Comparison of ENCODE assay signal across 14 cellular contexts in genomic region chr7:151566897-151567320, GRCh38. TPM values are rescaled to one million over a fixed set of nuclear protein-coding genes. Genes with fewer than 3 reads are reported as not detected.
A peak's percentile ranks its signal among the peaks of the same experiment; 100 is the strongest.
DNase-seq lines count a peak whose midpoint lies in the region; ATAC-seq and TF ChIP-seq lines count a peak whose summit lies in the region.
"Had no signal": no experiment of that assay in that cellular context is flagged by ENCODE, and none has a peak within 500 bp of the region (broad histone marks: within the 10 kb centered on the region; RNA-seq: fewer than 3 reads in every experiment).

No MANE protein-coding gene starts in this region.

- H3K36me3 ChIP-seq in IMR-90 (ENCODE audit: control insufficient read depth, insufficient read depth, low read length) = peaks cover 14% of the 10 kb centered on the region
- peaks cover 34 to 36% of the 10 kb centered on the region in 2 donors for H3K36me3 ChIP-seq in ascending aorta
- peaks cover 3% of the 10 kb centered on the region for H3K36me3 ChIP-seq in thymus (ENCODE audit: control insufficient read depth, insufficient read depth)
- H3K36me3 ChIP-seq in colonic mucosa = no peaks in the 10 kb centered on the region

- H4K8ac ChIP-seq in IMR-90 (ENCODE audit: low read depth in 2 of 2, low read length in 2 of 2) = no peak overlapping the region

- no peak overlapping the region for H3K56ac ChIP-seq in IMR-90 (ENCODE audit: extremely low read depth, insufficient read depth, low read length)

- intact Hi-C loops in IMR-90 (cut with micrococcal nuclease) = no loop called here
- intact Hi-C loops in ascending aorta (cut with DNase I) = no loop called here
- intact Hi-C loops in right cardiac atrium (cut with DNase I) = loop anchor here in 1 of 4 donors (10.0 kb wide), 1 partner anchor 188 kb away; no protein-coding TSS in a partner anchor
- intact Hi-C loops in colonic mucosa (cut with DNase I) = no loop called here

- no TSS peak for BruUV-seq in IMR-90 (replicated peaks; lab: Mats Ljungman, UMichigan)

- no peak overlapping the region; the same call in 1 of the 2 replicates for H2AK5ac ChIP-seq in IMR-90 (ENCODE audit: low read depth, low read length)

- H3K79me1 ChIP-seq in IMR-90 (ENCODE audit: low read depth in 1 of 2, low read length in 2 of 2) = peaks cover 0 to 6% of the 10 kb centered on the region in 2 experiments; a peak in 2 of 4 replicates

- no peak overlapping the region for H4K5ac ChIP-seq in IMR-90 (ENCODE audit: low read depth, low read length)

- CTCF ChIA-PET in IMR-90 (lab: Yijun Ruan, JAX) = no interaction called here
- CTCF ChIA-PET in T-cell (lab: Charles Lee) = no interaction called here

- H2BK120ac ChIP-seq in IMR-90 (ENCODE audit: low read depth, low read length) = no peak overlapping the region

- H3K9me3 Mint-ChIP-seq in T-cell = no peaks in the 10 kb centered on the region
- H3K9me3 Mint-ChIP-seq: immature natural killer cell; stimulated activated memory B cell treated with anti-CD40 and anti-IgM and Interleukin-4, amounts not matched to agents 10 μg/mL and 1 μg/mL and 100 μg/mL, for 72 hours had no signal

- ATAC-seq in IMR-90 (ENCODE audit: low read depth) (peak; percentile 74), right cardiac atrium (peak; percentile 64 to 67), T-cell (replicated peaks in 1 of 4) (no peak)
- ATAC-seq: stimulated activated memory B cell treated with anti-CD40 and anti-IgM and Interleukin-4, amounts not matched to agents 10 μg/mL and 1 μg/mL and 100 μg/mL, for 72 hours had no signal

- TF ChIP-seq CTCF in IMR-90 (conservative IDR thresholded peaks at IDR 0.05; ENCODE audit: low read depth, low read length) (no peak), ascending aorta (IDR thresholded peaks at IDR 0.05) (no peak), colonic mucosa (IDR thresholded peaks at IDR 0.05) (no peak)

- no peak overlapping the region for H3K4ac ChIP-seq in IMR-90 (ENCODE audit: low read depth, low read length)

- no peak overlapping the region for H3K4me2 ChIP-seq in IMR-90 (ENCODE audit: low read depth, low read length)

- no peak overlapping the region for H3K23ac ChIP-seq in IMR-90 (ENCODE audit: low read depth, low read length)

- in situ Hi-C loops in IMR-90 (cut with MboI; ENCODE audit: low sequenced_read_pairs) = no loop called here

- no peak overlapping the region for H2BK5ac ChIP-seq in IMR-90 (ENCODE audit: low read depth, low read length, poor library complexity, severe bottlenecking)

- H3K9ac ChIP-seq in IMR-90 (ENCODE audit: low read depth, low read length) (no peak overlapping the region), colonic mucosa (ENCODE audit: low read depth in 2 of 2, low read length in 2 of 2) (no peak overlapping the region)

- dilution Hi-C loops in IMR-90 (cut with HindIII; ENCODE audit: low sequenced_read_pairs, unreplicated experiment) = no loop called here

- H3K27me3 ChIP-seq in IMR-90 (ENCODE audit: control insufficient read depth, insufficient read depth, low read length) = no peaks in the 10 kb centered on the region
- H3K27me3 ChIP-seq in ascending aorta = no peaks in the 10 kb centered on the region
- no peaks in the 10 kb centered on the region for H3K27me3 ChIP-seq in right cardiac atrium (ENCODE audit: control insufficient read depth, insufficient read depth)
- H3K27me3 ChIP-seq in thymus (ENCODE audit: control insufficient read depth, insufficient read depth) = no peaks in the 10 kb centered on the region
- no peaks in the 10 kb centered on the region for H3K27me3 ChIP-seq in colonic mucosa
- H3K27me3 ChIP-seq: SJSA1 had no signal

- no peak overlapping the region for H3K18ac ChIP-seq in IMR-90 (ENCODE audit: low read depth, low read length)

- no peak for TF ChIP-seq POLR2A in IMR-90 (IDR thresholded peaks at IDR 0.05; ENCODE audit: low read depth, low read length)

- H2BK20ac ChIP-seq in IMR-90 (ENCODE audit: low read depth, low read length) = no peak overlapping the region

- H3K9me3 ChIP-seq in IMR-90 (ENCODE audit: control insufficient read depth, insufficient read depth, low read length) (no peaks in the 10 kb centered on the region), ascending aorta (no peaks in the 10 kb centered on the region), right cardiac atrium (ENCODE audit: control insufficient read depth, low read length) (no peaks in the 10 kb centered on the region), thymus (ENCODE audit: control insufficient read depth) (no peaks in the 10 kb centered on the region), colonic mucosa (no peaks in the 10 kb centered on the region)
- H3K9me3 ChIP-seq: SJSA1 had no signal

- peaks cover 3% of the 10 kb centered on the region; the same call in 1 of the 2 replicates for H3K9me1 ChIP-seq in IMR-90 (ENCODE audit: insufficient read depth, low read length)

- no peaks in the 10 kb centered on the region for H4K20me1 ChIP-seq in IMR-90 (ENCODE audit: insufficient read depth, low read length)

- no peak overlapping the region for H2AK9ac ChIP-seq in IMR-90 (replicated peaks; ENCODE audit: low read depth, low read length, poor library complexity)

- no peaks in the 10 kb centered on the region for H3K4me1 Mint-ChIP-seq in T-cell
- H3K4me1 Mint-ChIP-seq: immature natural killer cell; stimulated activated memory B cell treated with anti-CD40 and anti-IgM and Interleukin-4, amounts not matched to agents 10 μg/mL and 1 μg/mL and 100 μg/mL, for 72 hours had no signal

- no peak overlapping the region for H3K4me3 Mint-ChIP-seq in T-cell
- H3K4me3 Mint-ChIP-seq: immature natural killer cell; stimulated activated memory B cell treated with anti-CD40 and anti-IgM and Interleukin-4, amounts not matched to agents 10 μg/mL and 1 μg/mL and 100 μg/mL, for 72 hours had no signal

- no peak overlapping the region for H3K27ac Mint-ChIP-seq in T-cell
- H3K27ac Mint-ChIP-seq: immature natural killer cell; stimulated activated memory B cell treated with anti-CD40 and anti-IgM and Interleukin-4, amounts not matched to agents 10 μg/mL and 1 μg/mL and 100 μg/mL, for 72 hours had no signal

- H2AFZ ChIP-seq in IMR-90 (replicated peaks; ENCODE audit: low read length, poor library complexity) = no peak overlapping the region

- no peak overlapping the region for H2BK15ac ChIP-seq in IMR-90 (ENCODE audit: low read depth, low read length)

- TF ChIP-seq RAD21 in IMR-90 (IDR thresholded peaks at IDR 0.05; ENCODE audit: low read length) = no peak

- no peak overlapping the region for H3K4me3 ChIP-seq in IMR-90 (ENCODE audit: insufficient read depth, low read depth, low read length)
- H3K4me3 ChIP-seq in ascending aorta = no peak overlapping the region
- no peak overlapping the region for H3K4me3 ChIP-seq in right cardiac atrium (ENCODE audit: low read length)
- H3K4me3 ChIP-seq in thymus (ENCODE audit: low read length) = no peak overlapping the region
- H3K4me3 ChIP-seq in colonic mucosa = no peak overlapping the region
- H3K4me3 ChIP-seq: coronary artery, SJSA1 had no signal

- no peak overlapping the region for H3K14ac ChIP-seq in IMR-90 (replicated peaks; ENCODE audit: low read depth, low read length)

- H3K4me1 ChIP-seq in IMR-90 (ENCODE audit: control insufficient read depth, insufficient read depth, low read length) (peaks cover 4% of the 10 kb centered on the region), ascending aorta (no peaks in the 10 kb centered on the region), right cardiac atrium (ENCODE audit: control insufficient read depth, insufficient read depth, low read length) (no peaks in the 10 kb centered on the region), thymus (ENCODE audit: control insufficient read depth, insufficient read depth, low read length) (no peaks in the 10 kb centered on the region), colonic mucosa (no peaks in the 10 kb centered on the region)

- H3K27me3 Mint-ChIP-seq in T-cell = no peaks in the 10 kb centered on the region
- H3K27me3 Mint-ChIP-seq: stimulated activated memory B cell treated with anti-CD40 and anti-IgM and Interleukin-4, amounts not matched to agents 10 μg/mL and 1 μg/mL and 100 μg/mL, for 72 hours had no signal

- DNase-seq in IMR-90 (peak; percentile 67), ascending aorta (ENCODE audit: low spot score in 2 of 2) (no peak), right cardiac atrium (no peak), T-cell (no peak), colonic mucosa (no peak), KG1 (lab: John Stamatoyannopoulos, UW) (no peak)
- DNase-seq in effector CD8-positive, alpha-beta T cell (lab: John Stamatoyannopoulos, UW) = no peak
- DNase-seq: activated CD8-positive, alpha-beta memory T cell treated with anti-CD3 and anti-CD28 coated beads, Interleukin-2, amount 50 U/mL, for 48 hours; immature natural killer cell; NCI-H187 treated with DMSO at 0.1 percent for 48 hours had no signal

- POLR2A ChIA-PET in IMR-90 (lab: Charles Lee; ENCODE audit: unreplicated experiment) = no interaction called here
- POLR2A ChIA-PET in T-cell (lab: Charles Lee) = no interaction called here

- H4K91ac ChIP-seq in IMR-90 (ENCODE audit: insufficient read depth, low read depth, low read length) = no peak overlapping the region

- peaks cover 35% of the 10 kb centered on the region for H3K36me3 Mint-ChIP-seq in T-cell

- no CpG with 5 or more reads among the region's 8 CpGs for WGBS in IMR-90 (ENCODE audit: extremely low coverage in 2 of 2, insufficient read length in 1 of 2), 2 experiments
- 37% methylated on average over 8 of the region's 8 CpGs for WGBS in right cardiac atrium
- 89% methylated on average over 8 of the region's 8 CpGs for WGBS in thymus

- H3K27ac ChIP-seq in IMR-90 (ENCODE audit: insufficient read depth, low read length) = no peak overlapping the region
- H3K27ac ChIP-seq in ascending aorta = peak overlapping the region; percentile 31 to 45
- H3K27ac ChIP-seq in right cardiac atrium (ENCODE audit: low read length) = peak overlapping the region; percentile 78
- H3K27ac ChIP-seq in thymus (ENCODE audit: low read depth) = peak overlapping the region; percentile 18
- no peak overlapping the region for H3K27ac ChIP-seq in colonic mucosa
- H3K27ac ChIP-seq: SJSA1 had no signal

TF ChIP-seq in IMR-90, 13 proteins besides CTCF, POLR2A, EP300 and RAD21:
- TF ChIP-seq BHLHE40 (IDR thresholded peaks at IDR 0.05; ENCODE audit: low read depth, low read length) (peak; percentile 44; the same call in 1 of the 2 replicates), CEBPB (IDR thresholded peaks at IDR 0.05; ENCODE audit: low read depth, low read length) (peak; percentile 92), RCOR1 (IDR thresholded peaks at IDR 0.05; ENCODE audit: insufficient replicate concordance, low read length) (no peak)

RNA-seq across cellular contexts. Expression of gene RHEB, which starts 47.2 kb away (rescaled TPM):
- total RNA-seq in IMR-90 (2012; rRNA removed) = 19.7 and 45.5 TPM in 2 replicates
- 56.8 and 67.2 TPM in 2 replicates for polyA plus RNA-seq in IMR-90 (2012; rRNA removed)
- 67.9 and 82.1 TPM in 2 replicates for polyA plus RNA-seq in IMR-90 (2012; cell fraction: cytosol; rRNA removed)
- 15.7 and 32.1 TPM in 2 replicates for polyA plus RNA-seq in IMR-90 (2012; cell fraction: nucleus; rRNA removed; ENCODE audit: low replicate concordance)
- total RNA-seq in ascending aorta = 68.6 TPM
- 100 to 1,000 TPM; 115 to 217 (median 124) TPM for total RNA-seq in right cardiac atrium
- polyA plus RNA-seq in right cardiac atrium = 135 TPM
- polyA plus RNA-seq in thymus = 115 TPM
- 10 to 100 TPM; 35.8 to 46.0 (median 41.6) TPM for total RNA-seq in T-cell
- total RNA-seq in colonic mucosa = 10 to 100 TPM; 66.8 to 67.6 TPM

Comparison
In these comparisons a context has a peak if more than half of its experiments do, and no peak if none do; other contexts are left out.
1. ATAC-seq: peak in IMR-90 (single experiment) and right cardiac atrium (2 of 2); none in T-cell (0 of 4).
2. H3K27ac ChIP-seq: peak in ascending aorta (2 of 2), right cardiac atrium (single experiment) and thymus (single experiment); none in IMR-90 (single experiment) and colonic mucosa (single experiment).